1 cellular context compared by ENCODE assay signal in genomic region chr5:11719888-11720481, GRCh38.
TF ChIP-seq lines count a peak whose summit lies in the region.

No MANE protein-coding gene starts in this region.

TF ChIP-seq in GM23338, 12 proteins besides CTCF, POLR2A, EP300 and RAD21 (continued from another document):
- TF ChIP-seq, protein P1, sequence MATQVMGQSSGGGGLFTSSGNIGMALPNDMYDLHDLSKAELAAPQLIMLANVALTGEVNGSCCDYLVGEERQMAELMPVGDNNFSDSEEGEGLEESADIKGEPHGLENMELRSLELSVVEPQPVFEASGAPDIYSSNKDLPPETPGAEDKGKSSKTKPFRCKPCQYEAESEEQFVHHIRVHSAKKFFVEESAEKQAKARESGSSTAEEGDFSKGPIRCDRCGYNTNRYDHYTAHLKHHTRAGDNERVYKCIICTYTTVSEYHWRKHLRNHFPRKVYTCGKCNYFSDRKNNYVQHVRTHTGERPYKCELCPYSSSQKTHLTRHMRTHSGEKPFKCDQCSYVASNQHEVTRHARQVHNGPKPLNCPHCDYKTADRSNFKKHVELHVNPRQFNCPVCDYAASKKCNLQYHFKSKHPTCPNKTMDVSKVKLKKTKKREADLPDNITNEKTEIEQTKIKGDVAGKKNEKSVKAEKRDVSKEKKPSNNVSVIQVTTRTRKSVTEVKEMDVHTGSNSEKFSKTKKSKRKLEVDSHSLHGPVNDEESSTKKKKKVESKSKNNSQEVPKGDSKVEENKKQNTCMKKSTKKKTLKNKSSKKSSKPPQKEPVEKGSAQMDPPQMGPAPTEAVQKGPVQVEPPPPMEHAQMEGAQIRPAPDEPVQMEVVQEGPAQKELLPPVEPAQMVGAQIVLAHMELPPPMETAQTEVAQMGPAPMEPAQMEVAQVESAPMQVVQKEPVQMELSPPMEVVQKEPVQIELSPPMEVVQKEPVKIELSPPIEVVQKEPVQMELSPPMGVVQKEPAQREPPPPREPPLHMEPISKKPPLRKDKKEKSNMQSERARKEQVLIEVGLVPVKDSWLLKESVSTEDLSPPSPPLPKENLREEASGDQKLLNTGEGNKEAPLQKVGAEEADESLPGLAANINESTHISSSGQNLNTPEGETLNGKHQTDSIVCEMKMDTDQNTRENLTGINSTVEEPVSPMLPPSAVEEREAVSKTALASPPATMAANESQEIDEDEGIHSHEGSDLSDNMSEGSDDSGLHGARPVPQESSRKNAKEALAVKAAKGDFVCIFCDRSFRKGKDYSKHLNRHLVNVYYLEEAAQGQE (IDR thresholded peaks at IDR 0.05; ENCODE audit: unreplicated experiment), result no peak
- TF ChIP-seq ZNF114 (CRISPR knock-in tag; IDR thresholded peaks at IDR 0.05), result no peak
- no peak for TF ChIP-seq CREB1 (CRISPR knock-in tag; IDR thresholded peaks at IDR 0.05; ENCODE audit: low read depth)
- no peak for TF ChIP-seq NANOG (IDR thresholded peaks at IDR 0.05; ENCODE audit: borderline replicate concordance)
